Comparison of ENCODE assay signal across 9 cellular contexts in genomic region chr5:39270172-39270848, GRCh38. TPM values are rescaled to one million over a fixed set of nuclear protein-coding genes. Genes with fewer than 3 reads are reported as not detected.
DNase-seq lines count a peak whose midpoint lies in the region; ATAC-seq and TF ChIP-seq lines count a peak whose summit lies in the region.
"Had no signal": no experiment of that assay in that cellular context is flagged by ENCODE, and none has a peak within 500 bp of the region (broad histone marks: within the 10 kb centered on the region; RNA-seq: fewer than 3 reads in every experiment).

No MANE protein-coding gene starts in this region.

- no peaks in the 10 kb centered on the region for H3K27me3 Mint-ChIP-seq in naive B cell
- H3K27me3 Mint-ChIP-seq in osteocyte (ENCODE audit: unreplicated experiment), result peaks cover 10% of the 10 kb centered on the region

- H3K4me3 Mint-ChIP-seq in naive B cell (peak overlapping the region in 1 of 8 donors; percentile 29), osteocyte (ENCODE audit: unreplicated experiment) (no peak overlapping the region)

- peak; percentile 6 for DNase-seq in NCI-H226
- DNase-seq in naive B cell, result no peak
- DNase-seq in osteocyte (ENCODE audit: extremely low spot score, unreplicated experiment), result no peak
- no peak for DNase-seq in EL
- no peak for DNase-seq in mesenteric fat pad (ENCODE audit: low spot score)
- DNase-seq in NCI-H1436 (lab: John Stamatoyannopoulos, UW), result no peak
- DNase-seq: sigmoid colon had no signal

- peaks cover 20 to 29% (median 27%) of the 10 kb centered on the region in 3 donors for H3K4me1 Mint-ChIP-seq in naive B cell
- H3K4me1 Mint-ChIP-seq in osteocyte (ENCODE audit: unreplicated experiment), result peaks cover 3% of the 10 kb centered on the region

- ATAC-seq in GM18519 (IDR thresholded peaks at IDR 0.05; ENCODE audit: low FRiP score, unreplicated experiment), result peak; percentile 75
- ATAC-seq in HG02588 (IDR thresholded peaks at IDR 0.05; ENCODE audit: unreplicated experiment), result peak; percentile 73
- peak; percentile 46 to 60 for ATAC-seq in naive B cell (ENCODE audit: low read depth in 2 of 2)

- H3K27ac Mint-ChIP-seq in naive B cell, result peak overlapping the region in 1 of 6 donors; percentile 7
- H3K27ac Mint-ChIP-seq in osteocyte (ENCODE audit: unreplicated experiment), result no peak overlapping the region

- TF ChIP-seq CTCF in osteocyte (IDR thresholded peaks at IDR 0.05), result no peak

- H3K36me3 Mint-ChIP-seq in naive B cell (peaks cover 0 to 5% of the 10 kb centered on the region in 2 donors), osteocyte (ENCODE audit: unreplicated experiment) (no peaks in the 10 kb centered on the region)

- H3K9me3 Mint-ChIP-seq in naive B cell (peaks cover 0 to 7% (median 0%) of the 10 kb centered on the region in 7 donors), osteocyte (ENCODE audit: unreplicated experiment) (no peaks in the 10 kb centered on the region)

RNA-seq across cellular contexts. Expression of gene FYB1, which starts 50.9 kb away (rescaled TPM):
- polyA plus RNA-seq in naive B cell (ENCODE audit: low read depth in 6 of 6), result 1 to 10 TPM; 1.4 to 4.1 (median 2.0) TPM
- total RNA-seq in osteocyte (not detected in 2 replicates), mesenteric fat pad (27.8 TPM)

Comparison
In these comparisons a context has a peak if more than half of its experiments do, and no peak if none do; other contexts are left out.
1. RNA of gene FYB1, which starts 50.9 kb away (total RNA-seq): 27.8 TPM in mesenteric fat pad (single experiment); not detected in osteocyte; every median in the first group is over 10 times any median in the second.
2. Peak in every context shown above with its lines, with median percentiles within 50 percentile points of each other: ATAC-seq.